In the genomic region with DNA sequence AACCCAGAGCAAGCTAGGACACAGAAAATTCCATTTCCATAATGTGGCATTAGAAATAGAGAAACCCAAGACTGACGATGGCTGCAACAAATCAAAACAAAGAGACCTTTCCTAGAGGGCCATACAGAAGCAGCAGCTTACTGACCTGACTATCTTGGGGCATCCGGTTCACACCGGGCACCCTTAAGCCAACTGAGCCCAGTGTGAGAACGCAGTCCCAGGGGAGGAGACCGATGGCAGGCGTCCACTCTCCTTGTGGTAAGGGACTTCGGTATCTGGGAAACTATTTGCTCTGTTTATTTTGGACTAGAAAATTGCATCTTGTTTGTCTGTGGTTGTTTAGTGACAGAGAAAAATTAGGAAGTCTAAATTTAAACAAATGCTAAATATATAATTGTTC, we compare ENCODE assay signal across 22 cellular contexts.
DNase-seq lines count a peak whose midpoint lies in the region; ATAC-seq and TF ChIP-seq lines count a peak whose summit lies in the region.
"Had no signal": no experiment of that assay in that cellular context is flagged by ENCODE, and none has a peak within 500 bp of the region (broad histone marks: within the 10 kb centered on the region; RNA-seq: fewer than 3 reads in every experiment).

No MANE protein-coding gene starts in this region.

- no peak for TF ChIP-seq POLR2A in sigmoid colon (IDR thresholded peaks at IDR 0.05)
- TF ChIP-seq POLR2A in thyroid gland (IDR thresholded peaks at IDR 0.05), result no peak

- H3K9me3 ChIP-seq in ascending aorta (no peaks in the 10 kb centered on the region), right cardiac atrium (ENCODE audit: control insufficient read depth, low read length) (no peaks in the 10 kb centered on the region), sigmoid colon (no peaks in the 10 kb centered on the region), thyroid gland (no peaks in the 10 kb centered on the region)
- H3K9me3 ChIP-seq: Caco-2, MG63 had no signal

- H3K4me1 ChIP-seq in ascending aorta (peaks cover 3 to 7% of the 10 kb centered on the region in 2 donors), right cardiac atrium (ENCODE audit: control insufficient read depth, insufficient read depth, low read length) (no peaks in the 10 kb centered on the region), sigmoid colon (peaks cover 0 to 16% (median 5%) of the 10 kb centered on the region in 4 donors), thyroid gland (peaks cover 8 to 14% of the 10 kb centered on the region in 2 donors)
- H3K4me1 ChIP-seq: A549, Caco-2 had no signal

- WGBS in right cardiac atrium, result 60% methylated on average over 7 of the region's 7 CpGs
- WGBS in sigmoid colon, 2 donors, result 79 to 84% methylated on average over 7 of the region's 7 CpGs
- WGBS in thyroid gland, 2 donors, result 66 to 75% methylated on average over 7 of the region's 7 CpGs

- TF ChIP-seq EP300 in sigmoid colon (IDR thresholded peaks at IDR 0.05), result no peak

- H3K4me3 ChIP-seq in AG10803 (ENCODE audit: low read length) (no peak overlapping the region), ascending aorta (no peak overlapping the region), right cardiac atrium (ENCODE audit: low read length) (no peak overlapping the region), sigmoid colon (no peak overlapping the region), thyroid gland (replicated peaks in 1 of 3) (no peak overlapping the region)
- H3K4me3 ChIP-seq: A549, MG63, PC-9 had no signal

- H3K27ac ChIP-seq in ascending aorta, result peak overlapping the region; percentile 20 to 30
- H3K27ac ChIP-seq in right cardiac atrium (ENCODE audit: low read length), result no peak overlapping the region
- H3K27ac ChIP-seq in sigmoid colon, result no peak overlapping the region
- H3K27ac ChIP-seq in thyroid gland, result no peak overlapping the region
- H3K27ac ChIP-seq: A549, C4-2B, PC-9 had no signal

- peak; percentile 9 for DNase-seq in AG10803 (ENCODE audit: low read depth)
- DNase-seq in ascending aorta (ENCODE audit: low spot score in 2 of 2), result peak in 1 of 2 donors; percentile 79
- peak in 2 of 3 donors; percentile 63 to 71 for DNase-seq in right cardiac atrium
- peak; percentile 43 for DNase-seq in sigmoid colon
- no peak for DNase-seq in HT-29 (ENCODE audit: low spot score)
- no peak for DNase-seq in HuH-7.5 (ENCODE audit: low spot score)
- DNase-seq in thyroid gland, result no peak
- DNase-seq: Caco-2; CD8-positive, alpha-beta T cell; IMR-90; KG1; MG63; NCI-H1417; NCI-H1694 treated with DMSO at 0.1 percent for 48 hours; NCI-H2081; NCI-H2227 treated with DMSO at 0.1 percent for 48 hours; NCI-H526 treated with DMSO at 0.1 percent for 48 hours; PC-9; SHP77 treated with DMSO at 0.1 percent for 48 hours had no signal

- H3K27me3 ChIP-seq in ascending aorta, result no peaks in the 10 kb centered on the region
- no peaks in the 10 kb centered on the region for H3K27me3 ChIP-seq in right cardiac atrium (ENCODE audit: control insufficient read depth, insufficient read depth)
- no peaks in the 10 kb centered on the region for H3K27me3 ChIP-seq in sigmoid colon
- H3K27me3 ChIP-seq in thyroid gland, result no peaks in the 10 kb centered on the region
- H3K27me3 ChIP-seq: MG63 had no signal

- ATAC-seq in right cardiac atrium (peak; percentile 45 to 64), GM18909 (IDR thresholded peaks at IDR 0.05; ENCODE audit: poor library complexity, unreplicated experiment) (no peak)
- ATAC-seq: A549; CD8-positive, alpha-beta T cell had no signal

- no peaks in the 10 kb centered on the region for H3K36me3 ChIP-seq in ascending aorta
- H3K36me3 ChIP-seq in sigmoid colon, result no peaks in the 10 kb centered on the region
- no peaks in the 10 kb centered on the region for H3K36me3 ChIP-seq in thyroid gland
- H3K36me3 ChIP-seq: MG63 had no signal

- intact Hi-C loops in ascending aorta (cut with DNase I), result loop anchor here (5.0 kb wide), 1 partner anchor 46 kb away; no protein-coding TSS in a partner anchor
- intact Hi-C loops in right cardiac atrium (cut with DNase I), result no loop called here
- intact Hi-C loops in sigmoid colon (cut with DNase I), result no loop called here
- intact Hi-C loops in thyroid gland (cut with DNase I), result no loop called here

- no peak for TF ChIP-seq CTCF in AG10803 (conservative IDR thresholded peaks at IDR 0.05; ENCODE audit: low read length)
- no peak for TF ChIP-seq CTCF in ascending aorta (IDR thresholded peaks at IDR 0.05)
- TF ChIP-seq CTCF in sigmoid colon (IDR thresholded peaks at IDR 0.05), result no peak
- TF ChIP-seq CTCF in thyroid gland (IDR thresholded peaks at IDR 0.05), result no peak

Comparison
In these comparisons a context has a peak if more than half of its experiments do, and no peak if none do; other contexts are left out.
1. DNase-seq: peak in AG10803 (single experiment), right cardiac atrium (2 of 3) and sigmoid colon (single experiment); none in HT-29 (single experiment), HuH-7.5 (single experiment) and thyroid gland (0 of 2).
2. H3K27ac ChIP-seq: peak in ascending aorta (2 of 2); none in right cardiac atrium (single experiment), sigmoid colon (0 of 4) and thyroid gland (0 of 3).